Comparison of ENCODE assay signal across 19 cellular contexts in the genomic region with DNA sequence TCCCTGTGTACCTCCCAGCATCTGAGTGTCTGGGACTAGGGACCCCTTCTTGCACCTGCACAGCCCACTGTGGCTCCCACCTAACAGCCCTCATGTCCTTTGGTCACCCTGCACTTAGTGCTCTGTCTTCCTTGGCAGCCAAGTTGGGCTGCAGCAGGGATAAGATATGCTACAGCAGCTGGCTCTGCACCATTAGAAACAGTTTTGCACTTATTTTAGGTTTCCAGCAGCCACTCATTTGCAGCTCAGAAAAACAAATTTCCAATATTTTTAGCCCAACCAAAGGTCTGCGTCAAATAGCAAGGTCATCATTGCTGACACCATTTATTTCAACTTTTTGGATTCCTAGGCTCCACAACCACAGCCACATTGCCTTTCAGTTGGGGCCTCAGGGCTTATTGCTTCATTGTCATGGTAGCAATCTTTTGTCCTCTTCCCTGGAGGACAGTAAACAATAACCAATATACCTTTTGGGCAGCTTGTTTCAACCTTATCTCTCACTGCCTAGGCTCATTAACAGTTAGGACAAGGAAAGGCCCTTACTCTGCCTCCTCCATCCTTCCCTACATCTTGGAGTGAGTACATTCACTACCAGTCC.
DNase-seq lines count a peak whose midpoint lies in the region; ATAC-seq, FAIRE-seq and TF ChIP-seq lines count a peak whose summit lies in the region.
"Had no signal": no experiment of that assay in that cellular context is flagged by ENCODE, and none has a peak within 500 bp of the region (broad histone marks: within the 10 kb centered on the region; RNA-seq: fewer than 3 reads in every experiment).

No MANE protein-coding gene starts in this region.

- no TSS peak for BruUV-seq in HepG2 (replicated peaks; lab: Mats Ljungman, UMichigan)

- no peaks in the 10 kb centered on the region for H3F3A ChIP-seq in smooth muscle cell (ENCODE audit: low read depth)

- H3K4me1 ChIP-seq in cardiac muscle cell (ENCODE audit: low read depth) = peaks cover 18% of the 10 kb centered on the region
- H3K4me1 ChIP-seq in HepG2 (ENCODE audit: insufficient read depth, low read length) = peaks cover 5% of the 10 kb centered on the region; the same call in 1 of the 2 replicates
- peaks cover 5% of the 10 kb centered on the region for H3K4me1 ChIP-seq in smooth muscle cell (ENCODE audit: low read depth)
- H3K4me1 ChIP-seq: Peyer's patch had no signal

- no peak for TF ChIP-seq CTCF in cardiac muscle cell (IDR thresholded peaks at IDR 0.05; ENCODE audit: low read depth, low read length)
- TF ChIP-seq CTCF in HepG2 (CRISPR knock-in tag; IDR thresholded peaks at IDR 0.05) = no peak
- TF ChIP-seq CTCF in smooth muscle cell (IDR thresholded peaks at IDR 0.05; ENCODE audit: borderline replicate concordance, insufficient read depth, poor library complexity, severe bottlenecking) = no peak

- no peak overlapping the region for H3K4me2 ChIP-seq in HepG2 (ENCODE audit: low read depth, low read length)
- H3K4me2 ChIP-seq in smooth muscle cell = peak overlapping the region; percentile 2

- CTCF ChIA-PET in HepG2 (lab: Yijun Ruan, JAX; ENCODE audit: low intra/inter-chr PET ratio, low total read pairs) = interaction anchor here (0.7 to 1.6 kb wide), 3 partner anchors 86 to 132 kb away, joined by 3 to 25 read pairs (median 4); no protein-coding TSS in a partner anchor

- ATAC-seq in Right ventricle myocardium inferior = no peak
- ATAC-seq in HepG2 = no peak

- H3K27me3 Mint-ChIP-seq in activated T-helper 2 cell treated with anti-CD3 and anti-CD28 coated beads, Interferon-gamma antibody, Interleukin-2, Interleukin-4, amounts not matched to agents 10 μg/mL and 5 μg/mL and 100 μg/mL, durations not matched to agents 14 hours and 24 hours and 36 hours (ENCODE audit: low read depth) = no peaks in the 10 kb centered on the region
- H3K27me3 Mint-ChIP-seq: B cell had no signal

- no peak overlapping the region for H3K4me3 ChIP-seq in cardiac muscle cell
- H3K4me3 ChIP-seq in HepG2 (replicated peaks in 1 of 3; ENCODE audit: insufficient read depth in 1 of 3, low read depth in 2 of 3, low read length in 3 of 3) = no peak overlapping the region
- no peak overlapping the region for H3K4me3 ChIP-seq in smooth muscle cell
- H3K4me3 ChIP-seq: MG63, Peyer's patch, SK-N-MC had no signal

- in situ Hi-C loops in HepG2 (cut with HindIII; ENCODE audit: extremely low pct_ligation_motif_present, low pct_unique_long_range_greater_than_20kb) = no loop called here

- no peaks in the 10 kb centered on the region for H3K9me3 Mint-ChIP-seq in activated T-helper 2 cell treated with anti-CD3 and anti-CD28 coated beads, Interferon-gamma antibody, Interleukin-2, Interleukin-4, amounts not matched to agents 10 μg/mL and 5 μg/mL and 100 μg/mL, durations not matched to agents 14 hours and 24 hours and 36 hours
- H3K9me3 Mint-ChIP-seq: CD8-positive, alpha-beta T cell had no signal

- H2AFZ ChIP-seq in HepG2 (ENCODE audit: low read length) (no peak overlapping the region), smooth muscle cell (ENCODE audit: low read depth) (no peak overlapping the region)

- H3K4me1 Mint-ChIP-seq in activated T-helper 2 cell treated with anti-CD3 and anti-CD28 coated beads, Interferon-gamma antibody, Interleukin-2, Interleukin-4, amounts not matched to agents 10 μg/mL and 5 μg/mL and 100 μg/mL, durations not matched to agents 14 hours and 24 hours and 36 hours (ENCODE audit: low read depth) = no peaks in the 10 kb centered on the region
- H3K4me1 Mint-ChIP-seq: B cell had no signal

- H3K27me3 ChIP-seq in cardiac muscle cell (no peaks in the 10 kb centered on the region), HepG2 (ENCODE audit: control insufficient read depth in 1 of 2, insufficient read depth in 2 of 2, low read length in 2 of 2) (no peaks in the 10 kb centered on the region; a peak in 1 of 5 replicates), smooth muscle cell (ENCODE audit: low read depth) (no peaks in the 10 kb centered on the region)
- H3K27me3 ChIP-seq: MG63, Peyer's patch had no signal

- no peak for TF ChIP-seq RAD21 in HepG2 (CRISPR knock-in tag; IDR thresholded peaks at IDR 0.05)

- POLR2A ChIA-PET in HepG2 (lab: Yijun Ruan, JAX) = no interaction called here

- peak overlapping the region; percentile 8 for H3K27ac ChIP-seq in cardiac muscle cell
- no peak overlapping the region for H3K27ac ChIP-seq in HepG2 (ENCODE audit: extremely low read length, insufficient read depth, low read length)
- peak overlapping the region; percentile 5 for H3K27ac ChIP-seq in smooth muscle cell (ENCODE audit: low read depth)
- H3K27ac ChIP-seq: 22Rv1, C4-2B, Peyer's patch, SK-N-MC had no signal

- intact Hi-C loops in Right ventricle myocardium inferior (cut with DNase I) = loop anchor here (5.0 to 10.0 kb wide), 2 partner anchors 83 to 131 kb away; no protein-coding TSS in a partner anchor
- intact Hi-C loops in HepG2 (cut with micrococcal nuclease; ENCODE audit: unreplicated experiment) = no loop called here
- intact Hi-C loops in activated T-helper 2 cell treated with anti-CD3 and anti-CD28 coated beads, Interferon-gamma antibody, Interleukin-2, Interleukin-4, amounts not matched to agents 10 μg/mL and 5 μg/mL and 100 μg/mL, durations not matched to agents 14 hours and 24 hours and 36 hours (cut with micrococcal nuclease) = loop anchor here (1.0 to 5.0 kb wide), 3 partner anchors 87 to 521 kb away; no protein-coding TSS in a partner anchor

- no peak overlapping the region for H3K27ac Mint-ChIP-seq in activated T-helper 2 cell treated with anti-CD3 and anti-CD28 coated beads, Interferon-gamma antibody, Interleukin-2, Interleukin-4, amounts not matched to agents 10 μg/mL and 5 μg/mL and 100 μg/mL, durations not matched to agents 14 hours and 24 hours and 36 hours
- H3K27ac Mint-ChIP-seq: B cell; CD8-positive, alpha-beta T cell had no signal

- H3K9me3 ChIP-seq in cardiac muscle cell (ENCODE audit: low read depth) (no peaks in the 10 kb centered on the region), HepG2 (ENCODE audit: low read length) (no peaks in the 10 kb centered on the region), smooth muscle cell (replicated peaks; ENCODE audit: low read depth) (no peaks in the 10 kb centered on the region)
- H3K9me3 ChIP-seq: MG63, Peyer's patch had no signal

- H3K4me3 Mint-ChIP-seq in activated T-helper 2 cell treated with anti-CD3 and anti-CD28 coated beads, Interferon-gamma antibody, Interleukin-2, Interleukin-4, amounts not matched to agents 10 μg/mL and 5 μg/mL and 100 μg/mL, durations not matched to agents 14 hours and 24 hours and 36 hours (ENCODE audit: low read depth) = no peak overlapping the region
- H3K4me3 Mint-ChIP-seq: B cell; CD8-positive, alpha-beta T cell had no signal

- H3K79me2 ChIP-seq in HepG2 (ENCODE audit: insufficient read depth, low read length) (no peaks in the 10 kb centered on the region), smooth muscle cell (ENCODE audit: low read depth) (no peaks in the 10 kb centered on the region)

- no peaks in the 10 kb centered on the region for H4K20me1 ChIP-seq in HepG2 (ENCODE audit: insufficient read depth, low read length)
- H4K20me1 ChIP-seq in smooth muscle cell (ENCODE audit: low read depth) = no peaks in the 10 kb centered on the region

- H3K36me3 ChIP-seq in cardiac muscle cell (no peaks in the 10 kb centered on the region), HepG2 (replicated peaks in 1 of 2; ENCODE audit: control insufficient read depth in 1 of 2, insufficient read depth in 2 of 2, low read length in 2 of 2) (no peaks in the 10 kb centered on the region), smooth muscle cell (ENCODE audit: low read depth) (no peaks in the 10 kb centered on the region)
- H3K36me3 ChIP-seq: MG63, Peyer's patch had no signal

- no peaks in the 10 kb centered on the region for H3K36me3 Mint-ChIP-seq in activated T-helper 2 cell treated with anti-CD3 and anti-CD28 coated beads, Interferon-gamma antibody, Interleukin-2, Interleukin-4, amounts not matched to agents 10 μg/mL and 5 μg/mL and 100 μg/mL, durations not matched to agents 14 hours and 24 hours and 36 hours (ENCODE audit: low read depth)
- H3K36me3 Mint-ChIP-seq: CD8-positive, alpha-beta T cell had no signal

- DNase-seq in cardiac muscle cell (ENCODE audit: low read depth in 1 of 2, low spot score in 1 of 2) = no peak
- DNase-seq in Right ventricle myocardium inferior (ENCODE audit: missing footprints) = no peak
- peak; percentile 43 for DNase-seq in NCI-H69 (lab: John Stamatoyannopoulos, UW)
- no peak for DNase-seq in HepG2 (ENCODE audit: low spot score)
- DNase-seq in smooth muscle cell (lab: John Stamatoyannopoulos, UW; ENCODE audit: unreplicated experiment) = no peak
- DNase-seq in occipital lobe (lab: John Stamatoyannopoulos, UW) = no peak
- DNase-seq in NOMO-1 (lab: John Stamatoyannopoulos, UW; ENCODE audit: unreplicated experiment in 2 of 2) = no peak
- DNase-seq in activated T-helper 2 cell treated with anti-CD3 and anti-CD28 coated beads, Interferon-gamma antibody, Interleukin-2, Interleukin-4, amounts not matched to agents 10 μg/mL and 5 μg/mL and 100 μg/mL, durations not matched to agents 14 hours and 24 hours and 36 hours (ENCODE audit: low spot score) = no peak
- DNase-seq: DMS79, KG1 had no signal

- FAIRE-seq in HepG2 (lab: Jason Lieb, UNC) = no peak
- FAIRE-seq: GM12892, HTR-8/SVneo had no signal

- 100% methylated on average over 1 of the region's 1 CpG for WGBS in HepG2 (ENCODE audit: low lambda C conversion rate)
- WGBS in smooth muscle cell (ENCODE audit: low lambda C conversion rate) = 77% methylated on average over 1 of the region's 1 CpG

- no peak for TF ChIP-seq EP300 in HepG2 (IDR thresholded peaks at IDR 0.05; ENCODE audit: low read depth in 2 of 2, low read length in 2 of 2)
- TF ChIP-seq EP300 in HepG2 (CRISPR knock-in tag; IDR thresholded peaks at IDR 0.05; ENCODE audit: borderline replicate concordance) = no peak

- H3K9ac ChIP-seq in HepG2 (ENCODE audit: insufficient read depth, low read depth, low read length) (no peak overlapping the region), smooth muscle cell (ENCODE audit: low read depth) (no peak overlapping the region)

- no peak for TF ChIP-seq POLR2A in HepG2 (IDR thresholded peaks at IDR 0.05; ENCODE audit: insufficient read depth in 1 of 2, low read depth in 2 of 2, low read length in 2 of 2)

TF ChIP-seq in HepG2, 621 proteins besides CTCF, POLR2A, EP300 and RAD21 (continues in another document):
- TF ChIP-seq, protein P1, sequence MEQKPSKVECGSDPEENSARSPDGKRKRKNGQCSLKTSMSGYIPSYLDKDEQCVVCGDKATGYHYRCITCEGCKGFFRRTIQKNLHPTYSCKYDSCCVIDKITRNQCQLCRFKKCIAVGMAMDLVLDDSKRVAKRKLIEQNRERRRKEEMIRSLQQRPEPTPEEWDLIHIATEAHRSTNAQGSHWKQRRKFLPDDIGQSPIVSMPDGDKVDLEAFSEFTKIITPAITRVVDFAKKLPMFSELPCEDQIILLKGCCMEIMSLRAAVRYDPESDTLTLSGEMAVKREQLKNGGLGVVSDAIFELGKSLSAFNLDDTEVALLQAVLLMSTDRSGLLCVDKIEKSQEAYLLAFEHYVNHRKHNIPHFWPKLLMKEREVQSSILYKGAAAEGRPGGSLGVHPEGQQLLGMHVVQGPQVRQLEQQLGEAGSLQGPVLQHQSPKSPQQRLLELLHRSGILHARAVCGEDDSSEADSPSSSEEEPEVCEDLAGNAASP (CRISPR knock-in tag; IDR thresholded peaks at IDR 0.05; ENCODE audit: borderline replicate concordance) = no peak
- no peak for TF ChIP-seq RAD51 (IDR thresholded peaks at IDR 0.05; ENCODE audit: borderline replicate concordance)
- TF ChIP-seq ZNF510 (CRISPR knock-in tag; IDR thresholded peaks at IDR 0.05; ENCODE audit: low read depth) = no peak
